19 cellular contexts compared by ENCODE assay signal in genomic region chr1:110485725-110486124, GRCh38. TPM values are rescaled to one million over a fixed set of nuclear protein-coding genes. Genes with fewer than 3 reads are reported as not detected.
DNase-seq lines count a peak whose midpoint lies in the region; ATAC-seq, FAIRE-seq and TF ChIP-seq lines count a peak whose summit lies in the region.
"Had no signal": no experiment of that assay in that cellular context is flagged by ENCODE, and none has a peak within 500 bp of the region (broad histone marks: within the 10 kb centered on the region; RNA-seq: fewer than 3 reads in every experiment).

No MANE protein-coding gene starts in this region.

- WGBS in heart right ventricle, 2 donors = 22 to 23% methylated on average over 2 of the region's 2 CpGs

- H3K27ac ChIP-seq in heart right ventricle (no peak overlapping the region), kidney (ENCODE audit: low read depth in 2 of 2, low read length in 2 of 2) (no peak overlapping the region)
- H3K27ac ChIP-seq: A549, C4-2B, HL-60 had no signal

- TF ChIP-seq POLR2A in GM18505 (IDR thresholded peaks at IDR 0.05; ENCODE audit: borderline replicate concordance, extremely low read depth, insufficient read depth, insufficient read length) = no peak

- H3K9me3 ChIP-seq in heart right ventricle = no peaks in the 10 kb centered on the region
- no peaks in the 10 kb centered on the region for H3K9me3 ChIP-seq in kidney (ENCODE audit: control insufficient read depth in 1 of 2, low read length in 2 of 2)
- H3K9me3 ChIP-seq: A549, BE2C had no signal

- DNase-seq in EH (ENCODE audit: low read depth) = peak; percentile 5
- peak; percentile 80 for DNase-seq in G401 (ENCODE audit: low spot score)
- DNase-seq in heart right ventricle = peak; percentile 15 to 30
- DNase-seq in kidney = peak; percentile 26
- no peak for DNase-seq in activated CD4-positive, alpha-beta T cell treated with anti-CD3 and anti-CD28 coated beads for 1 hour
- DNase-seq in activated gamma-delta T cell (lab: John Stamatoyannopoulos, UW) = no peak
- DNase-seq: BE2C; CD4-positive, alpha-beta memory T cell; DMS79; EL; GDM1 had no signal

- peaks cover 0 to 12% (median 0%) of the 10 kb centered on the region in 7 donors for H3K27me3 ChIP-seq in heart right ventricle
- H3K27me3 ChIP-seq: BE2C had no signal

- no peak for FAIRE-seq in kidney (lab: Jason Lieb, UNC)
- FAIRE-seq: A549, GM12892, H54 had no signal

- TF ChIP-seq CTCF in heart right ventricle (IDR thresholded peaks at IDR 0.05) (no peak), kidney (IDR thresholded peaks at IDR 0.05; ENCODE audit: borderline replicate concordance, extremely low read depth, insufficient read depth) (no peak)

- ATAC-seq in heart right ventricle (peak; percentile 12 to 80 (median 34)), GM18505 (IDR thresholded peaks at IDR 0.05; ENCODE audit: unreplicated experiment) (no peak)
- ATAC-seq: A549, HCT116 had no signal

- H3K4me3 ChIP-seq in heart right ventricle = no peak overlapping the region
- no peak overlapping the region for H3K4me3 ChIP-seq in kidney (ENCODE audit: low read length in 2 of 2)
- H3K4me3 ChIP-seq: A549 had no signal

- intact Hi-C loops in heart right ventricle (cut with DNase I) (loop anchor here in 1 of 10 donors (10.0 kb wide), 1 partner anchor 171 kb away; no protein-coding TSS in a partner anchor), kidney (cut with DNase I) (no loop called here)

- in situ Hi-C loops in G401 (cut with HindIII; ENCODE audit: low sequenced_read_pairs) = no loop called here

- no peak overlapping the region for H3K9ac ChIP-seq in kidney (ENCODE audit: low read length in 2 of 2)

- H3K4me1 ChIP-seq in heart right ventricle = peaks cover 0 to 26% (median 10%) of the 10 kb centered on the region in 9 donors
- no peaks in the 10 kb centered on the region for H3K4me1 ChIP-seq in kidney (ENCODE audit: control insufficient read depth in 1 of 2, insufficient read depth in 1 of 2, low read depth in 1 of 2, low read length in 2 of 2)
- H3K4me1 ChIP-seq: BE2C had no signal

- no peaks in the 10 kb centered on the region for H3K36me3 ChIP-seq in heart right ventricle
- no peaks in the 10 kb centered on the region for H3K36me3 ChIP-seq in kidney (ENCODE audit: control insufficient read depth in 1 of 2, insufficient read depth in 2 of 2, low read length in 2 of 2)
- H3K36me3 ChIP-seq: BE2C had no signal

RNA-seq across cellular contexts. Expression of gene KCNA10, which starts 33.2 kb away (rescaled TPM):
- not detected in 2 replicates for total RNA-seq in G401 (2014; rRNA removed; shearing (Covaris generic))
- total RNA-seq in heart right ventricle (not detected), kidney (not detected)
- polyA plus RNA-seq in heart right ventricle (not detected), kidney (ENCODE audit: insufficient read depth, low read depth, low replicate concordance) (not detected)
- total RNA-seq: CD4-positive, alpha-beta memory T cell had no signal
- polyA plus RNA-seq: A549; AG04450; CD4-positive, alpha-beta memory T cell had no signal

RNA-seq across cellular contexts. Expression of gene PROK1, which starts 34.8 kb away (rescaled TPM):
- total RNA-seq in G401 (2014; rRNA removed; shearing (Covaris generic)) = not detected in 2 replicates
- 1 to 10 TPM in 1 of 10 donors, under 1 TPM in 4, not detected in 5; 0.17 to 1.6 (median 0.29) TPM for total RNA-seq in heart right ventricle
- 1 to 10 TPM in 1 of 2 donors, under 1 TPM in 1; 0.07 to 6.8 TPM for polyA plus RNA-seq in heart right ventricle
- not detected for total RNA-seq in kidney
- not detected for polyA plus RNA-seq in kidney (ENCODE audit: insufficient read depth, low read depth, low replicate concordance)
- total RNA-seq: CD4-positive, alpha-beta memory T cell had no signal
- polyA plus RNA-seq: A549; AG04450; CD4-positive, alpha-beta memory T cell had no signal

Comparison
In these comparisons a context has a peak if more than half of its experiments do, and no peak if none do; other contexts are left out.
1. DNase-seq: peak in EH (single experiment), G401 (single experiment), heart right ventricle (2 of 2) and kidney (single experiment); none in activated CD4-positive, alpha-beta T cell treated with anti-CD3 and anti-CD28 coated beads for 1 hour (single experiment) and activated gamma-delta T cell (single experiment).